1 cellular context compared by ENCODE assay signal in genomic region chr3:156674046-156674910, GRCh38.
TF ChIP-seq lines count a peak whose summit lies in the region.

Gene TIPARP (plus strand): TSS chr3:156674590. CDS start chr3:156677698, 3,108 bp downstream.

TF ChIP-seq in HepG2, 621 proteins besides CTCF, POLR2A, EP300 and RAD21 (continued from another document and continues in another):
- 0 out of 2 replicates have a peak, but pooled peaks have one; percentile 2 for TF ChIP-seq DZIP1 (CRISPR knock-in tag; IDR thresholded peaks at IDR 0.05)
- 0 out of 2 replicates have a peak, but pooled peaks have one; percentile 21 for TF ChIP-seq HNRNPUL1 (IDR thresholded peaks at IDR 0.05; ENCODE audit: low read depth, low read length)
- peak; percentile 75; the same call in 1 of the 2 replicates for TF ChIP-seq RXRB (CRISPR knock-in tag; IDR thresholded peaks at IDR 0.05; ENCODE audit: borderline replicate concordance)
- TF ChIP-seq ZNF660 (CRISPR knock-in tag; IDR thresholded peaks at IDR 0.05; ENCODE audit: borderline replicate concordance, low read depth): no peak; the same call in 1 of the 2 replicates
- TF ChIP-seq ZFP90 (CRISPR knock-in tag; IDR thresholded peaks at IDR 0.05; ENCODE audit: borderline replicate concordance): peak; percentile 32; the same call in 1 of the 2 replicates
- TF ChIP-seq ZSCAN29 (CRISPR knock-in tag; conservative IDR thresholded peaks at IDR 0.05): peak; percentile 99
- peak; percentile 98 for TF ChIP-seq FOXC1 (CRISPR knock-in tag; IDR thresholded peaks at IDR 0.05; ENCODE audit: borderline replicate concordance)
- peak; percentile 81 for TF ChIP-seq TFDP2 (CRISPR knock-in tag; IDR thresholded peaks at IDR 0.05)
- TF ChIP-seq HOXA5 (CRISPR knock-in tag; IDR thresholded peaks at IDR 0.05): peak; percentile 83
- TF ChIP-seq SP140L (CRISPR knock-in tag; IDR thresholded peaks at IDR 0.05; ENCODE audit: borderline replicate concordance): no peak
- TF ChIP-seq FUBP1 (CRISPR knock-in tag; IDR thresholded peaks at IDR 0.05; ENCODE audit: borderline replicate concordance): no peak
- TF ChIP-seq ZBTB39 (CRISPR knock-in tag; IDR thresholded peaks at IDR 0.05): 0 out of 2 replicates have a peak, but pooled peaks have one; percentile 42
- TF ChIP-seq NR2F6 (IDR thresholded peaks at IDR 0.05): no peak
- peak; percentile 53 for TF ChIP-seq NR2F6 (CRISPR knock-in tag; IDR thresholded peaks at IDR 0.05)
- no peak for TF ChIP-seq RFX1 (IDR thresholded peaks at IDR 0.05)
- peak; percentile 79; the same call in 1 of the 2 replicates for TF ChIP-seq ZNF607 (CRISPR knock-in tag; IDR thresholded peaks at IDR 0.05; ENCODE audit: borderline replicate concordance)
- peak; percentile 94 for TF ChIP-seq ZNF317 (CRISPR knock-in tag; IDR thresholded peaks at IDR 0.05)
- TF ChIP-seq ZNF431 (CRISPR knock-in tag; IDR thresholded peaks at IDR 0.05; ENCODE audit: borderline replicate concordance, low read depth): peak; percentile 70; the same call in 1 of the 2 replicates
- peak; percentile 89; the same call in 1 of the 2 replicates for TF ChIP-seq MZF1 (CRISPR knock-in tag; IDR thresholded peaks at IDR 0.05; ENCODE audit: borderline replicate concordance)
- no peak for TF ChIP-seq ATF7 (IDR thresholded peaks at IDR 0.05)
- no peak; the same call in 1 of the 2 replicates for TF ChIP-seq ATF7 (CRISPR knock-in tag; IDR thresholded peaks at IDR 0.05)
- TF ChIP-seq ZBTB38 (CRISPR knock-in tag; IDR thresholded peaks at IDR 0.05): peak; percentile 67; the same call in 1 of the 2 replicates
- peak; percentile 62; the same call in 1 of the 2 replicates for TF ChIP-seq TFDP1 (CRISPR knock-in tag; IDR thresholded peaks at IDR 0.05; ENCODE audit: borderline replicate concordance)
- TF ChIP-seq ZNF746 (CRISPR knock-in tag; IDR thresholded peaks at IDR 0.05): 0 out of 2 replicates have a peak, but pooled peaks have one; percentile 62
- peak; percentile 83 for TF ChIP-seq ZNF232 (CRISPR knock-in tag; IDR thresholded peaks at IDR 0.05; ENCODE audit: borderline replicate concordance)
- TF ChIP-seq KLF11 (CRISPR knock-in tag; IDR thresholded peaks at IDR 0.05): 0 out of 2 replicates have a peak, but pooled peaks have one; percentile 28
- TF ChIP-seq THAP9 (CRISPR knock-in tag; IDR thresholded peaks at IDR 0.05; ENCODE audit: borderline replicate concordance): peak; percentile 72; the same call in 1 of the 2 replicates
- 0 out of 2 replicates have a peak, but pooled peaks have one; percentile 21 for TF ChIP-seq ZBTB33 (CRISPR knock-in tag; IDR thresholded peaks at IDR 0.05)
- peak; percentile 59; the same call in 1 of the 2 replicates for TF ChIP-seq PHF20 (CRISPR knock-in tag; IDR thresholded peaks at IDR 0.05)
- TF ChIP-seq GATA4 (IDR thresholded peaks at IDR 0.05; ENCODE audit: borderline replicate concordance, low read depth): peak; percentile 78
- peak; percentile 13; the same call in 1 of the 2 replicates for TF ChIP-seq CBX5 (CRISPR knock-in tag; IDR thresholded peaks at IDR 0.05; ENCODE audit: borderline replicate concordance)
- TF ChIP-seq ZC3H13 (CRISPR knock-in tag; IDR thresholded peaks at IDR 0.05): peak; percentile 84
- 0 out of 2 replicates have a peak, but pooled peaks have one; percentile 27 for TF ChIP-seq ZBTB21 (CRISPR knock-in tag; IDR thresholded peaks at IDR 0.05)
- no peak for TF ChIP-seq ZNF30 (CRISPR knock-in tag; IDR thresholded peaks at IDR 0.05)
- TF ChIP-seq PHF5A (CRISPR knock-in tag; IDR thresholded peaks at IDR 0.05; ENCODE audit: low read depth, unreplicated experiment): peak; percentile 59
- peak; percentile 87; the same call in 1 of the 2 replicates for TF ChIP-seq MXD1 (CRISPR knock-in tag; IDR thresholded peaks at IDR 0.05)
- TF ChIP-seq ZNF776 (CRISPR knock-in tag; IDR thresholded peaks at IDR 0.05): peak; percentile 63
- TF ChIP-seq ZNF335 (CRISPR knock-in tag; IDR thresholded peaks at IDR 0.05): peak; percentile 18; the same call in 1 of the 2 replicates
- peak; percentile 61 for TF ChIP-seq MTERF4 (CRISPR knock-in tag; IDR thresholded peaks at IDR 0.05)
- TF ChIP-seq SMC3 (IDR thresholded peaks at IDR 0.05; ENCODE audit: low read length): peak; percentile 31; the same call in 1 of the 2 replicates
- TF ChIP-seq ASH2L (IDR thresholded peaks at IDR 0.05; ENCODE audit: insufficient read length, low read depth, low read length): peak; percentile 63
- TF ChIP-seq PTBP1 (IDR thresholded peaks at IDR 0.05; ENCODE audit: low read depth, low read length, poor library complexity, severe bottlenecking): no peak
- 0 out of 2 replicates have a peak, but pooled peaks have one; percentile 31 for TF ChIP-seq ZFP41 (CRISPR knock-in tag; IDR thresholded peaks at IDR 0.05; ENCODE audit: borderline replicate concordance)
- TF ChIP-seq ZNF674 (CRISPR knock-in tag; IDR thresholded peaks at IDR 0.05; ENCODE audit: low read depth): no peak; the same call in 1 of the 2 replicates
- TF ChIP-seq ZNF350 (CRISPR knock-in tag; IDR thresholded peaks at IDR 0.05; ENCODE audit: borderline replicate concordance, low read depth): peak; percentile 98
- TF ChIP-seq ZFP62 (CRISPR knock-in tag; IDR thresholded peaks at IDR 0.05): no peak
- peak; percentile 65; the same call in 1 of the 2 replicates for TF ChIP-seq ZNF704 (CRISPR knock-in tag; IDR thresholded peaks at IDR 0.05; ENCODE audit: borderline replicate concordance)
